ENCODE assay signal across 34 cellular contexts in genomic region chr5:3954189-3954588, GRCh38.
"Had no signal": no experiment of that assay in that cellular context is flagged by ENCODE, and none has a peak within 500 bp of the region (broad histone marks: within the 10 kb centered on the region; RNA-seq: fewer than 3 reads in every experiment).

No MANE protein-coding gene starts in this region.

- H3K4me1 Mint-ChIP-seq: activated B cell treated with CpG ODN at 0.5 μM for 24 hours; activated naive CD8-positive, alpha-beta T cell treated with anti-CD3 and anti-CD28 coated beads for 36 hours; activated T-helper 17 cell treated with anti-CD3 and anti-CD28 coated beads, Interleukin-2, amount 50 U/mL, for 72 hours had no signal

- H3K27me3 ChIP-seq: brain microvascular endothelial cell had no signal

- H3K4me2 ChIP-seq: KMS-11, PC-9 had no signal

- H3K36me3 Mint-ChIP-seq: activated naive CD8-positive, alpha-beta T cell treated with anti-CD3 and anti-CD28 coated beads for 36 hours had no signal

- H3K27ac Mint-ChIP-seq: activated B cell treated with CpG ODN at 0.5 μM for 24 hours; activated CD8-positive, alpha-beta T cell treated with anti-CD3 and anti-CD28 coated beads for 36 hours; activated naive CD8-positive, alpha-beta T cell treated with anti-CD3 and anti-CD28 coated beads for 36 hours; activated T-cell treated with anti-CD3 and anti-CD28 coated beads, Interleukin-2, amount 50 U/mL, for 72 hours; activated T-helper 17 cell treated with anti-CD3 and anti-CD28 coated beads, Interleukin-2, amount 50 U/mL, for 72 hours had no signal

- H3K9me3 Mint-ChIP-seq: activated CD8-positive, alpha-beta T cell treated with anti-CD3 and anti-CD28 coated beads for 36 hours had no signal

- H2AFZ ChIP-seq: PC-9 had no signal

- H3K27me3 Mint-ChIP-seq: activated B cell treated with CpG ODN at 0.5 μM for 24 hours; activated CD8-positive, alpha-beta T cell treated with anti-CD3 and anti-CD28 coated beads for 36 hours; activated naive CD8-positive, alpha-beta T cell treated with anti-CD3 and anti-CD28 coated beads for 36 hours; activated T-helper 17 cell treated with anti-CD3 and anti-CD28 coated beads, Interleukin-2, amount 50 U/mL, for 72 hours had no signal

- FAIRE-seq: RCC 7860 had no signal

- H3K4me3 Mint-ChIP-seq: activated B cell treated with CpG ODN at 0.5 μM for 24 hours; activated CD8-positive, alpha-beta T cell treated with anti-CD3 and anti-CD28 coated beads for 36 hours; activated naive CD8-positive, alpha-beta T cell treated with anti-CD3 and anti-CD28 coated beads for 36 hours; activated T-cell treated with anti-CD3 and anti-CD28 coated beads, Interleukin-2, amount 50 U/mL, for 72 hours; activated T-helper 17 cell treated with anti-CD3 and anti-CD28 coated beads, Interleukin-2, amount 50 U/mL, for 72 hours had no signal

- H3K9ac ChIP-seq: KMS-11 had no signal

- H3K4me3 ChIP-seq: PC-9 had no signal

- ATAC-seq: activated CD8-positive, alpha-beta T cell treated with anti-CD3 and anti-CD28 coated beads for 36 hours; activated T-cell treated with anti-CD3 and anti-CD28 coated beads, Interleukin-2, amount 50 U/mL, for 72 hours; activated T-helper 17 cell treated with anti-CD3 and anti-CD28 coated beads, Interleukin-2, amount 50 U/mL, for 72 hours; Right ventricle myocardium inferior had no signal

- H3K36me3 ChIP-seq: brain microvascular endothelial cell had no signal

- H3K27ac ChIP-seq: brain microvascular endothelial cell, KMS-11, PC-9, RWPE1, VCaP had no signal

- DNase-seq: activated B cell treated with CpG ODN at 0.5 μM for 24 hours; activated CD4-positive, alpha-beta T cell treated with anti-CD3 and anti-CD28 coated beads for 48 hours; activated CD4-positive, alpha-beta T cell treated with anti-CD3 and anti-CD28 coated beads, Interleukin-2, amount 50 U/mL, for 4 hours; activated CD4-positive, CD25-positive, alpha-beta regulatory T cell treated with anti-CD3 and anti-CD28 coated beads, Interleukin-2, amount 50 U/mL, for 72 hours; activated CD8-positive, alpha-beta T cell treated with anti-CD3 and anti-CD28 coated beads for 36 hours; activated effector memory CD4-positive, alpha-beta T cell treated with anti-CD3 and anti-CD28 coated beads, Interleukin-2, amount 50 U/mL, for 16 hours; activated naive CD4-positive, alpha-beta T cell; activated naive CD4-positive, alpha-beta T cell treated with anti-CD3 and anti-CD28 coated beads, Interleukin-2, amount 50 U/mL, for 16 hours; activated naive CD8-positive, alpha-beta T cell treated with anti-CD3 and anti-CD28 coated beads for 36 hours; activated T-cell treated with anti-CD3 and anti-CD28 coated beads, Interleukin-2, amount 50 U/mL, for 1 hour; activated T-cell treated with anti-CD3 and anti-CD28 coated beads, Interleukin-2, amount 50 U/mL, for 72 hours; amniotic stem cell; aorta; brain microvascular endothelial cell; central memory CD4-positive, alpha-beta T cell; NCI-H1048; NCI-H1105 treated with DMSO at 0.1 percent for 48 hours; NCI-H1436; NCI-H1694 treated with DMSO at 0.1 percent for 48 hours; NCI-H2029; NCI-H2227 treated with DMSO at 0.1 percent for 48 hours; NCI-H446; NCI-H510A treated with DMSO at 0.1 percent for 48 hours; NK-92 treated with Interleukin-12 subunit alpha and Interleukin-12 subunit beta, amount 100 ng/mL, for 24 hours; PC-9; SIG-M5; SW 1271; T-helper 9 cell had no signal
